ENCODE assay signal across 16 cellular contexts in the genomic region with DNA sequence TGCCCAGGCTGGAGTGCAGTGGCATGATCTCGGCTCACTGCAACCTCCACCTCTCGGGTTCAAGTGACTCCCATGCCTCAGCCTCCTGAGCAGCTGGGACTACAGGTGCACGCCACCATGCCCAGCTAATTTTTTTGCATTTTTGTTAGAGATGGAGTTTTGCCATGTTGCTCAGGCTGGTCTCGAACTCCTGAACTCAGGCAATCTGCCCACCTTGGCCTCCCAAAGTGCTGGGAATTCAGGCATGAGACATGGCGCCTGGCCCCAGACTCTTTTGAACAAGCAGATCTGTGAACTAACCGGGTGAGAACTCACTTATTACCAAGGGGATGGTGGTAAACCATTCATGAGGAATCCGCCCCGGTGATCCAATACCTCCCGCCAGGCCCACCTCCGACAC. TPM values are rescaled to one million over a fixed set of nuclear protein-coding genes. Genes with fewer than 3 reads are reported as not detected.
"Had no signal": no experiment of that assay in that cellular context is flagged by ENCODE, and none has a peak within 500 bp of the region (broad histone marks: within the 10 kb centered on the region; RNA-seq: fewer than 3 reads in every experiment).

No MANE protein-coding gene starts in this region.

RNA-seq across cellular contexts. Expression of a gene that starts 18.2 kb away (rescaled TPM):
- total RNA-seq: dermis blood vessel endothelial cell, esophagus mucosa, esophagus squamous epithelium, gastrocnemius medialis, glomerular endothelial cell, heart right ventricle, kidney epithelial cell, left cardiac atrium, left lung, left ventricle myocardium superior, lower leg skin, lower lobe of right lung, lung microvascular endothelial cell, mononuclear cell, mucosa of gallbladder had no signal
- polyA plus RNA-seq: heart right ventricle, keratinocyte had no signal
